In the genomic region with DNA sequence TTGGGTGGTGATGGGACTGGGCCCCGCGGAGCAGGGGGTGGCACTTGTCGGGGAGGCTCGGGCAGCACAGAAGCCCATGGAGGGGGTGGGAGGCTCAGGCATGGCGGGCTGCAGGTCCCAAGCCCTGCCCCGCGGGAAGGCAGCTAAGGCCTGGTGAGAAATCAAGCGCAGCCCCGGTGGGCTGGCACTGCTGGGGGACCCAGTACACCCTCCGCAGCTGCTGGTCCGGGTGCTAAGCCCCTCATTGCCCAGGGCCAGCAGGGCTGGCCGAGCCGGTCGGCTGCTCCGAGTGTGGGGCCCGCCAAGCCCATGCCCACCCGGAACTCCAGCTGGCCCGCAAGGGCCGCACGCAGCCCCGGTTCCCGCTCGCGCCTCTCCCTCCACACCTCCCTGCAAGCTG, we compare ENCODE assay signal across 1 cellular context. TPM values are rescaled to one million over a fixed set of nuclear protein-coding genes. Genes with fewer than 3 reads are reported as not detected.
"Had no signal": no experiment of that assay in that cellular context is flagged by ENCODE, and none has a peak within 500 bp of the region (broad histone marks: within the 10 kb centered on the region; RNA-seq: fewer than 3 reads in every experiment).

No MANE protein-coding gene starts in this region.

RNA-seq across cellular contexts. Expression of a gene that starts 30.4 kb away (rescaled TPM):
- total RNA-seq: LHCN-M2 had no signal
